In genomic region chr5:137286025-137286610, GRCh38 we compare ENCODE assay signal across 24 cellular contexts.
DNase-seq lines count a peak whose midpoint lies in the region; ATAC-seq and TF ChIP-seq lines count a peak whose summit lies in the region.
"Had no signal": no experiment of that assay in that cellular context is flagged by ENCODE, and none has a peak within 500 bp of the region (broad histone marks: within the 10 kb centered on the region; RNA-seq: fewer than 3 reads in every experiment).

No MANE protein-coding gene starts in this region.

- H3K4me1 Mint-ChIP-seq in chondrocyte (ENCODE audit: low read depth), result peaks cover 11% of the 10 kb centered on the region
- H3K4me1 Mint-ChIP-seq: CD4-positive, CD25-positive, alpha-beta regulatory T cell had no signal

- no peaks in the 10 kb centered on the region for H3K36me3 Mint-ChIP-seq in chondrocyte (ENCODE audit: low read depth)
- H3K36me3 Mint-ChIP-seq: CD4-positive, CD25-positive, alpha-beta regulatory T cell had no signal

- H3K9me3 Mint-ChIP-seq in chondrocyte (ENCODE audit: low read depth), result no peaks in the 10 kb centered on the region

- 57% methylated on average over 4 of the region's 4 CpGs for WGBS in right cardiac atrium

- no peaks in the 10 kb centered on the region for H3K9me3 ChIP-seq in right cardiac atrium (ENCODE audit: control insufficient read depth, low read length)
- H3K9me3 ChIP-seq: SJCRH30 had no signal

- no peaks in the 10 kb centered on the region for H3K27me3 ChIP-seq in right cardiac atrium (ENCODE audit: control insufficient read depth, insufficient read depth)

- no peak overlapping the region for H3K4me3 ChIP-seq in right cardiac atrium (ENCODE audit: low read length)
- H3K4me3 ChIP-seq: SJCRH30 had no signal

- TF ChIP-seq CTCF in chondrocyte (IDR thresholded peaks at IDR 0.05), result no peak

- peak overlapping the region; percentile 49 for H3K27ac Mint-ChIP-seq in chondrocyte (ENCODE audit: unreplicated experiment)
- H3K27ac Mint-ChIP-seq: CD4-positive, CD25-positive, alpha-beta regulatory T cell had no signal

- peak in 1 of 2 donors; percentile 47 for ATAC-seq in right cardiac atrium
- no peak for ATAC-seq in GM19351 (IDR thresholded peaks at IDR 0.05; ENCODE audit: unreplicated experiment)
- ATAC-seq: HepG2 had no signal

- DNase-seq in EL, result peak; percentile 35
- peak; percentile 40 for DNase-seq in HT1080 (ENCODE audit: low read depth)
- no peak for DNase-seq in chondrocyte (ENCODE audit: low spot score)
- DNase-seq in right cardiac atrium, result no peak
- DNase-seq in NCI-H526 treated with DMSO at 0.1 percent for 48 hours (lab: John Stamatoyannopoulos, UW), result no peak
- no peak for DNase-seq in DMS53 (lab: John Stamatoyannopoulos, UW)
- DNase-seq in nucleus accumbens (lab: John Stamatoyannopoulos, UW), result no peak
- DNase-seq: CD4-positive, CD25-positive, alpha-beta regulatory T cell; COR-L47; DND-41; GDM1; H7; KBM-7; MM.1S; NCI-H1092; NCI-H1436 treated with DMSO at 0.1 percent for 48 hours; NCI-H1930; NCI-H2227 treated with DMSO at 0.1 percent for 48 hours; NCI-H510A; NCI-H748 treated with DMSO at 0.1 percent for 48 hours; SJCRH30 had no signal

- H3K27ac ChIP-seq in right cardiac atrium (ENCODE audit: low read length), result peak overlapping the region; percentile 33
- H3K27ac ChIP-seq: RWPE1, SJCRH30 had no signal

- intact Hi-C loops in right cardiac atrium (cut with DNase I), result no loop called here

- peaks cover 18% of the 10 kb centered on the region for H3K4me1 ChIP-seq in right cardiac atrium (ENCODE audit: control insufficient read depth, insufficient read depth, low read length)
- H3K4me1 ChIP-seq: SJCRH30 had no signal

- peaks cover 3% of the 10 kb centered on the region for H3K27me3 Mint-ChIP-seq in chondrocyte (ENCODE audit: low read depth)

- no peak overlapping the region for H3K4me3 Mint-ChIP-seq in chondrocyte (ENCODE audit: unreplicated experiment)
- H3K4me3 Mint-ChIP-seq: CD4-positive, CD25-positive, alpha-beta regulatory T cell had no signal

Comparison
In these comparisons a context has a peak if more than half of its experiments do, and no peak if none do; other contexts are left out.
1. DNase-seq: peak in EL (single experiment) and HT1080 (single experiment); none in chondrocyte (single experiment), right cardiac atrium (0 of 3), NCI-H526 treated with DMSO at 0.1 percent for 48 hours (single experiment), DMS53 (single experiment) and nucleus accumbens (0 of 56).